9 cellular contexts compared by ENCODE assay signal in genomic region chr17:29154516-29155234, GRCh38. TPM values are rescaled to one million over a fixed set of nuclear protein-coding genes. Genes with fewer than 3 reads are reported as not detected.
DNase-seq lines count a peak whose midpoint lies in the region; ATAC-seq, FAIRE-seq and TF ChIP-seq lines count a peak whose summit lies in the region.
"Had no signal": no experiment of that assay in that cellular context is flagged by ENCODE, and none has a peak within 500 bp of the region (broad histone marks: within the 10 kb centered on the region; RNA-seq: fewer than 3 reads in every experiment).

No MANE protein-coding gene starts in this region.

- no peaks in the 10 kb centered on the region for H3K9me3 Mint-ChIP-seq in activated CD4-positive, alpha-beta memory T cell treated with anti-CD3 and anti-CD28 coated beads, Interleukin-2, amount 10 ng/mL, durations not matched to agents 7 days and 5 days

- H3K4me1 Mint-ChIP-seq in activated CD4-positive, alpha-beta memory T cell treated with anti-CD3 and anti-CD28 coated beads, Interleukin-2, amount 10 ng/mL, durations not matched to agents 7 days and 5 days = peaks cover 53% of the 10 kb centered on the region

- H3K36me3 ChIP-seq in left ventricle myocardium inferior (no peaks in the 10 kb centered on the region), skeletal muscle tissue (ENCODE audit: control insufficient read depth in 3 of 3, insufficient read depth in 3 of 3, low read length in 3 of 3) (no peaks in the 10 kb centered on the region), testis (ENCODE audit: low read depth, missing control alignments) (no peaks in the 10 kb centered on the region)

- H3K4me3 Mint-ChIP-seq in activated CD4-positive, alpha-beta memory T cell treated with anti-CD3 and anti-CD28 coated beads, Interleukin-2, amount 10 ng/mL, durations not matched to agents 7 days and 5 days = peak overlapping the region; percentile 41

- H3K4me3 ChIP-seq in left ventricle myocardium inferior = peak overlapping the region; percentile 25
- peak overlapping the region; percentile 29 to 49 (median 30) for H3K4me3 ChIP-seq in skeletal muscle tissue (ENCODE audit: low read length in 3 of 3)
- no peak overlapping the region for H3K4me3 ChIP-seq in testis

- peak overlapping the region in 2 of 3 donors; percentile 43 to 57 for H3K9ac ChIP-seq in skeletal muscle tissue (ENCODE audit: low read depth in 1 of 3, low read length in 3 of 3)

- no peak for FAIRE-seq in H54 (lab: Jason Lieb, UNC)

- no peak for TF ChIP-seq CTCF in left ventricle myocardium inferior (IDR thresholded peaks at IDR 0.05; ENCODE audit: borderline replicate concordance)
- TF ChIP-seq CTCF in testis (IDR thresholded peaks at IDR 0.05) = no peak

- TF ChIP-seq POLR2A in H54 (IDR thresholded peaks at IDR 0.05; ENCODE audit: low read depth, low read length) (0 out of 2 replicates have a peak, but pooled peaks have one; percentile 6), testis (IDR thresholded peaks at IDR 0.05) (no peak)

- H3K27me3 Mint-ChIP-seq in activated CD4-positive, alpha-beta memory T cell treated with anti-CD3 and anti-CD28 coated beads, Interleukin-2, amount 10 ng/mL, durations not matched to agents 7 days and 5 days = no peaks in the 10 kb centered on the region

- peak overlapping the region; percentile 90 for H3K27ac Mint-ChIP-seq in activated CD4-positive, alpha-beta memory T cell treated with anti-CD3 and anti-CD28 coated beads, Interleukin-2, amount 10 ng/mL, durations not matched to agents 7 days and 5 days

- intact Hi-C loops in left ventricle myocardium inferior (cut with micrococcal nuclease) (no loop called here), testis (cut with DNase I; ENCODE audit: low total_unique reads) (no loop called here)

- H3K27me3 ChIP-seq in left ventricle myocardium inferior (ENCODE audit: low read depth) = no peaks in the 10 kb centered on the region
- no peaks in the 10 kb centered on the region for H3K27me3 ChIP-seq in skeletal muscle tissue (ENCODE audit: control insufficient read depth in 3 of 3, insufficient read depth in 3 of 3, low read length in 3 of 3)
- no peaks in the 10 kb centered on the region for H3K27me3 ChIP-seq in testis

- 78 to 89% methylated on average over 6 to 11 of the region's 11 CpGs for WGBS in testis, 2 donors

- H3K36me3 Mint-ChIP-seq in activated CD4-positive, alpha-beta memory T cell treated with anti-CD3 and anti-CD28 coated beads, Interleukin-2, amount 10 ng/mL, durations not matched to agents 7 days and 5 days (ENCODE audit: low read depth) = no peaks in the 10 kb centered on the region

- ATAC-seq in HG03045 (IDR thresholded peaks at IDR 0.05; ENCODE audit: unreplicated experiment) = no peak
- ATAC-seq in GM18867 (IDR thresholded peaks at IDR 0.05; ENCODE audit: unreplicated experiment) = no peak

- H3K9me3 ChIP-seq in left ventricle myocardium inferior (replicated peaks) (no peaks in the 10 kb centered on the region), skeletal muscle tissue (ENCODE audit: control insufficient read depth in 3 of 3, low read length in 3 of 3) (no peaks in the 10 kb centered on the region), testis (no peaks in the 10 kb centered on the region)

- H3K4me1 ChIP-seq in left ventricle myocardium inferior (peaks cover 73% of the 10 kb centered on the region), skeletal muscle tissue (ENCODE audit: control insufficient read depth in 3 of 3, insufficient read depth in 3 of 3, low read length in 3 of 3) (peaks cover 36 to 49% (median 48%) of the 10 kb centered on the region in 3 donors), testis (peaks cover 22% of the 10 kb centered on the region)

- H3K27ac ChIP-seq in left ventricle myocardium inferior (replicated peaks) = peak overlapping the region; percentile 75
- peak overlapping the region; percentile 66 for H3K27ac ChIP-seq in skeletal muscle tissue (ENCODE audit: low read depth, low read length)
- H3K27ac ChIP-seq in testis = no peak overlapping the region

- CTCF ChIA-PET in activated CD4-positive, alpha-beta memory T cell treated with anti-CD3 and anti-CD28 coated beads, Interleukin-2, amount 10 ng/mL, durations not matched to agents 7 days and 5 days (lab: Charles Lee) = interaction anchor here (0.7 to 2.4 kb wide), 7 partner anchors 9 to 38 kb away, joined by 3 to 15 read pairs (median 5); partner anchors contain the start of gene MYO18A

- POLR2A ChIA-PET in activated CD4-positive, alpha-beta memory T cell treated with anti-CD3 and anti-CD28 coated beads, Interleukin-2, amount 10 ng/mL, durations not matched to agents 7 days and 5 days (lab: Charles Lee) = interaction anchor here (0.5 to 3.5 kb wide), 6 partner anchors 9 to 1338 kb away, joined by 3 to 31 read pairs (median 8); partner anchors contain the start of genes MYO18A and NUFIP2

- DNase-seq in H54 (ENCODE audit: insufficient read length, low spot score) (no peak), left ventricle myocardium inferior (peak; percentile 56), testis (no peak), 8988T (no peak)
- peak; percentile 35 for DNase-seq in activated CD4-positive, alpha-beta memory T cell treated with anti-CD3 and anti-CD28 coated beads, Interleukin-2, amount 10 ng/mL, durations not matched to agents 7 days and 5 days
- DNase-seq: NCI-H146 had no signal

RNA-seq across cellular contexts. Expression of gene MYO18A, which starts 25.5 kb away (rescaled TPM):
- total RNA-seq in activated CD4-positive, alpha-beta memory T cell treated with anti-CD3 and anti-CD28 coated beads, Interleukin-2, amount 10 ng/mL, durations not matched to agents 7 days and 5 days = 100 to 1,000 TPM in 1 of 2 experiments, 10 to 100 TPM in 1; 92.6 to 100 TPM
- total RNA-seq in left ventricle myocardium inferior (397 TPM), skeletal muscle tissue (171 TPM), testis (100 to 1,000 TPM in 1 of 2 donors, 10 to 100 TPM in 1; 91.1 to 154 TPM)
- polyA plus RNA-seq in testis (ENCODE audit: insufficient read depth, low read depth, low replicate concordance) = 89.1 TPM

Comparison
In these comparisons a context has a peak if more than half of its experiments do, and no peak if none do; other contexts are left out.
1. DNase-seq: peak in activated CD4-positive, alpha-beta memory T cell treated with anti-CD3 and anti-CD28 coated beads, Interleukin-2, amount 10 ng/mL, durations not matched to agents 7 days and 5 days (single experiment) and left ventricle myocardium inferior (single experiment); none in H54 (single experiment), testis (single experiment) and 8988T (single experiment).
2. H3K27ac ChIP-seq: peak in left ventricle myocardium inferior (single experiment) and skeletal muscle tissue (single experiment); none in testis (0 of 2).
3. H3K4me3 ChIP-seq: peak in left ventricle myocardium inferior (single experiment) and skeletal muscle tissue (3 of 3); none in testis (0 of 2).